8 cellular contexts compared by ENCODE assay signal in genomic region chr4:124631760-124632159, GRCh38.
DNase-seq lines count a peak whose midpoint lies in the region; ATAC-seq and TF ChIP-seq lines count a peak whose summit lies in the region.

No MANE protein-coding gene starts in this region.

- H3K9ac ChIP-seq in DND-41 (ENCODE audit: low read depth, low read length) (no peak overlapping the region), GM23248 (no peak overlapping the region), KMS-11 (no peak overlapping the region), colonic mucosa (ENCODE audit: low read depth in 2 of 2, low read length in 2 of 2) (no peak overlapping the region), trophoblast cell (ENCODE audit: low read length) (no peak overlapping the region), Karpas-422 (ENCODE audit: low read length) (no peak overlapping the region)

- H3K23ac ChIP-seq in trophoblast cell (ENCODE audit: low read length), result no peak overlapping the region

- no peak overlapping the region for H3K18ac ChIP-seq in trophoblast cell (ENCODE audit: low read length)

- H3K4me3 Mint-ChIP-seq in type B pancreatic cell, result no peak overlapping the region

- ATAC-seq in DND-41 (ENCODE audit: insufficient read depth, low read depth) (peak; percentile 91), HG03571 (IDR thresholded peaks at IDR 0.05; ENCODE audit: unreplicated experiment) (no peak)

- H3K27ac ChIP-seq in DND-41 (ENCODE audit: low read length) (no peak overlapping the region), GM23248 (peak overlapping the region; percentile 12), KMS-11 (no peak overlapping the region), colonic mucosa (no peak overlapping the region), trophoblast cell (ENCODE audit: low read depth, low read length) (peak overlapping the region; percentile 97), Karpas-422 (ENCODE audit: low read length) (no peak overlapping the region)

- H2AFZ ChIP-seq in DND-41 (ENCODE audit: low read depth, low read length) (no peak overlapping the region), GM23248 (no peak overlapping the region), KMS-11 (ENCODE audit: low read depth) (0 out of 2 replicates have a peak overlapping the region, but pooled peaks have one; percentile 15), trophoblast cell (ENCODE audit: insufficient read depth, low read length, poor library complexity) (no peak overlapping the region), Karpas-422 (ENCODE audit: low read length) (no peak overlapping the region)

- H4K91ac ChIP-seq in trophoblast cell (ENCODE audit: low read depth, low read length), result peak overlapping the region; percentile 18

- H3K36me3 Mint-ChIP-seq in type B pancreatic cell, result no peaks in the 10 kb centered on the region

- DNase-seq in DND-41 (no peak), GM23248 (peak; percentile 98), colonic mucosa (peak; percentile 20), trophoblast cell (peak; percentile 95 to 99), type B pancreatic cell (ENCODE audit: extremely low spot score, unreplicated experiment) (no peak), Karpas-422 (no peak)

- peaks cover 11% of the 10 kb centered on the region for H3F3A ChIP-seq in GM23248 (ENCODE audit: insufficient read depth)

- peak overlapping the region; percentile 79 for H2BK5ac ChIP-seq in trophoblast cell (ENCODE audit: low read depth, low read length, poor library complexity)

- H3K79me1 ChIP-seq in trophoblast cell (ENCODE audit: low read length), result peaks cover 6% of the 10 kb centered on the region

- H4K20me1 ChIP-seq in DND-41 (ENCODE audit: insufficient read depth, low read length), result no peaks in the 10 kb centered on the region
- no peaks in the 10 kb centered on the region for H4K20me1 ChIP-seq in GM23248 (ENCODE audit: insufficient read depth)
- no peaks in the 10 kb centered on the region for H4K20me1 ChIP-seq in KMS-11 (ENCODE audit: insufficient read depth)
- H4K20me1 ChIP-seq in Karpas-422 (ENCODE audit: insufficient read depth, low read depth, low read length), result no peaks in the 10 kb centered on the region

- intact Hi-C loops in colonic mucosa (cut with DNase I), result no loop called here

- no peaks in the 10 kb centered on the region for H3K9me2 ChIP-seq in GM23248 (ENCODE audit: insufficient read depth)
- H3K9me2 ChIP-seq in Karpas-422 (replicated peaks; ENCODE audit: insufficient read depth, low read length), result no peaks in the 10 kb centered on the region; the same call in 1 of the 2 replicates

- H2BK12ac ChIP-seq in trophoblast cell (ENCODE audit: low read length), result no peak overlapping the region

- no peak overlapping the region for H4K12ac ChIP-seq in trophoblast cell (ENCODE audit: low read depth, low read length)

- H3K9me3 Mint-ChIP-seq in type B pancreatic cell, result no peaks in the 10 kb centered on the region

- H3K27me3 ChIP-seq in DND-41 (ENCODE audit: insufficient read depth, low read length, poor library complexity) (no peaks in the 10 kb centered on the region), GM23248 (replicated peaks; ENCODE audit: insufficient read depth) (no peaks in the 10 kb centered on the region), KMS-11 (ENCODE audit: insufficient read depth, low read depth) (no peaks in the 10 kb centered on the region), colonic mucosa (no peaks in the 10 kb centered on the region), trophoblast cell (ENCODE audit: insufficient read depth, low read length) (no peaks in the 10 kb centered on the region), Karpas-422 (ENCODE audit: low read length) (no peaks in the 10 kb centered on the region)

- no peak overlapping the region for H3K4me3 ChIP-seq in DND-41 (ENCODE audit: low read depth in 1 of 2, low read length in 2 of 2)
- no peak overlapping the region for H3K4me3 ChIP-seq in GM23248
- H3K4me3 ChIP-seq in KMS-11 (IDR thresholded peaks at IDR 0.05; ENCODE audit: insufficient read depth, low read depth, low read length), result no peak overlapping the region
- no peak overlapping the region for H3K4me3 ChIP-seq in colonic mucosa
- no peak overlapping the region for H3K4me3 ChIP-seq in trophoblast cell (ENCODE audit: low read depth, low read length)
- H3K4me3 ChIP-seq in Karpas-422 (ENCODE audit: low read length), result no peak overlapping the region

- WGBS in GM23248 (ENCODE audit: low coverage in 1 of 2, low lambda C conversion rate in 2 of 2, missing lambda C conversion rate in 2 of 2), 2 experiments, result 0 to 5% methylated on average over 1 of the region's 1 CpG
- WGBS in trophoblast cell (ENCODE audit: extremely low coverage, insufficient coverage, insufficient read length), result no CpG with 5 or more reads among the region's 1 CpG

- peaks cover 17% of the 10 kb centered on the region for H3K4me1 Mint-ChIP-seq in type B pancreatic cell (ENCODE audit: unreplicated experiment)

- in situ Hi-C loops in GM23248 (cut with MboI), result no loop called here

- H4K8ac ChIP-seq in trophoblast cell (ENCODE audit: low read depth, low read length), result no peak overlapping the region

- no peaks in the 10 kb centered on the region for H3K4me1 ChIP-seq in DND-41 (ENCODE audit: insufficient read depth, low read length)
- H3K4me1 ChIP-seq in GM23248 (ENCODE audit: insufficient read depth), result peaks cover 12% of the 10 kb centered on the region
- peaks cover 15% of the 10 kb centered on the region for H3K4me1 ChIP-seq in KMS-11 (ENCODE audit: low read depth, poor library complexity, severe bottlenecking)
- no peaks in the 10 kb centered on the region for H3K4me1 ChIP-seq in colonic mucosa
- H3K4me1 ChIP-seq in trophoblast cell (ENCODE audit: control insufficient read depth in 1 of 2, insufficient read depth in 2 of 2, low read length in 2 of 2), result peaks cover 0 to 10% of the 10 kb centered on the region in 2 experiments
- no peaks in the 10 kb centered on the region for H3K4me1 ChIP-seq in Karpas-422 (ENCODE audit: low read length)

- no peaks in the 10 kb centered on the region for H3K79me2 ChIP-seq in DND-41 (ENCODE audit: insufficient read depth, low read length)
- no peaks in the 10 kb centered on the region for H3K79me2 ChIP-seq in GM23248 (ENCODE audit: insufficient read depth)
- H3K79me2 ChIP-seq in KMS-11 (ENCODE audit: insufficient read depth, low read depth), result no peaks in the 10 kb centered on the region
- H3K79me2 ChIP-seq in trophoblast cell (ENCODE audit: control insufficient read depth, insufficient read depth, low read length, poor library complexity), result no peaks in the 10 kb centered on the region
- H3K79me2 ChIP-seq in Karpas-422 (ENCODE audit: low read length), result no peaks in the 10 kb centered on the region

- TF ChIP-seq CTCF in DND-41 (IDR thresholded peaks at IDR 0.05; ENCODE audit: borderline replicate concordance, extremely low read depth, low read length, poor library complexity, severe bottlenecking) (no peak), KMS-11 (conservative IDR thresholded peaks at IDR 0.05; ENCODE audit: low read depth, low read length) (no peak), colonic mucosa (IDR thresholded peaks at IDR 0.05) (no peak), type B pancreatic cell (conservative IDR thresholded peaks at IDR 0.05) (no peak)

- no peak overlapping the region for H2AK5ac ChIP-seq in trophoblast cell (ENCODE audit: low read length)

- H3K4ac ChIP-seq in trophoblast cell (ENCODE audit: low read depth, low read length), result no peak overlapping the region

- peak overlapping the region; percentile 72 for H2BK120ac ChIP-seq in trophoblast cell (ENCODE audit: insufficient read depth, low read length, poor library complexity)

- no peaks in the 10 kb centered on the region for H3K27me3 Mint-ChIP-seq in type B pancreatic cell

- H3K9me3 ChIP-seq in DND-41 (ENCODE audit: insufficient read depth, low read length, severe bottlenecking), result no peaks in the 10 kb centered on the region
- no peaks in the 10 kb centered on the region for H3K9me3 ChIP-seq in GM23248 (ENCODE audit: low read depth)
- no peaks in the 10 kb centered on the region for H3K9me3 ChIP-seq in colonic mucosa
- no peaks in the 10 kb centered on the region for H3K9me3 ChIP-seq in trophoblast cell (ENCODE audit: insufficient read depth, low read depth, low read length)
- peaks cover 24% of the 10 kb centered on the region for H3K9me3 ChIP-seq in Karpas-422 (ENCODE audit: low read length)

- no peak overlapping the region for H3K14ac ChIP-seq in trophoblast cell (ENCODE audit: low read length)

- no peak overlapping the region for H3K27ac Mint-ChIP-seq in type B pancreatic cell

- H3K36me3 ChIP-seq in DND-41 (ENCODE audit: insufficient read depth, low read length), result no peaks in the 10 kb centered on the region
- H3K36me3 ChIP-seq in GM23248 (ENCODE audit: low read depth), result no peaks in the 10 kb centered on the region
- H3K36me3 ChIP-seq in KMS-11 (ENCODE audit: insufficient read depth), result no peaks in the 10 kb centered on the region
- H3K36me3 ChIP-seq in colonic mucosa, result no peaks in the 10 kb centered on the region
- no peaks in the 10 kb centered on the region for H3K36me3 ChIP-seq in trophoblast cell (ENCODE audit: control insufficient read depth in 1 of 2, insufficient read depth in 2 of 2, low read length in 2 of 2)
- H3K36me3 ChIP-seq in Karpas-422 (ENCODE audit: insufficient read depth, low read length), result no peaks in the 10 kb centered on the region

- H3K4me2 ChIP-seq in DND-41 (ENCODE audit: insufficient read depth, low read length), result no peak overlapping the region
- H3K4me2 ChIP-seq in GM23248 (ENCODE audit: unreplicated experiment), result peak overlapping the region; percentile 45
- no peak overlapping the region; the same call in 1 of the 2 replicates for H3K4me2 ChIP-seq in KMS-11
- H3K4me2 ChIP-seq in trophoblast cell (ENCODE audit: low read length), result no peak overlapping the region
- H3K4me2 ChIP-seq in Karpas-422 (ENCODE audit: low read depth, low read length, poor library complexity, severe bottlenecking), result no peak overlapping the region

Comparison
In these comparisons a context has a peak if more than half of its experiments do, and no peak if none do; other contexts are left out.
1. DNase-seq: peak in GM23248 (single experiment), colonic mucosa (single experiment) and trophoblast cell (2 of 2); none in DND-41 (single experiment), type B pancreatic cell (single experiment) and Karpas-422 (single experiment).
2. H3K27ac ChIP-seq: peak in GM23248 (single experiment) and trophoblast cell (single experiment); none in DND-41 (single experiment), KMS-11 (single experiment), colonic mucosa (single experiment) and Karpas-422 (single experiment).